ENCODE assay signal across 8 cellular contexts in genomic region chr15:82108489-82109078, GRCh38.
DNase-seq lines count a peak whose midpoint lies in the region; FAIRE-seq and TF ChIP-seq lines count a peak whose summit lies in the region.

No MANE protein-coding gene starts in this region.

- DNase-seq in HFF-Myc (ENCODE audit: extremely low read depth, low read depth) (no peak), NCI-H128 (lab: John Stamatoyannopoulos, UW; ENCODE audit: unreplicated experiment) (peak; percentile 32), bronchial epithelial cell (ENCODE audit: low read depth) (peak; percentile 35), lower leg skin (ENCODE audit: low spot score in 2 of 2) (peak; percentile 30 to 92), NCI-H774 (lab: John Stamatoyannopoulos, UW) (no peak)
- peak; percentile 30 for DNase-seq in activated CD4-positive, CD25-positive, alpha-beta regulatory T cell treated with anti-CD3 and anti-CD28 coated beads, Interleukin-2, amount 50 U/mL, for 16 hours (ENCODE audit: low read depth, low spot score)
- peak; percentile 13 to 40 for DNase-seq in stimulated activated CD8-positive, alpha-beta memory T cell treated with anti-CD3 and anti-CD28 coated beads, Interleukin-4, amount 100 ng/mL, for 1 hour (ENCODE audit: low read depth in 2 of 2, low spot score in 1 of 2)

- WGBS in lower leg skin, 2 donors, result 55 to 66% methylated on average over 9 of the region's 9 CpGs

- intact Hi-C loops in lower leg skin (cut with DNase I; ENCODE audit: low total_unique reads), result no loop called here

- H3K4me3 ChIP-seq in HFF-Myc (replicated peaks; ENCODE audit: low read depth, low read length) (no peak overlapping the region), bronchial epithelial cell (ENCODE audit: low read depth, low read length) (no peak overlapping the region), lower leg skin (ENCODE audit: low read depth, poor library complexity, severe bottlenecking) (no peak overlapping the region)

- H3K36me3 ChIP-seq in bronchial epithelial cell (ENCODE audit: control insufficient read depth, insufficient read depth, low read length), result no peaks in the 10 kb centered on the region

- H3K27me3 ChIP-seq in bronchial epithelial cell (ENCODE audit: control insufficient read depth, insufficient read depth, low read length), result no peaks in the 10 kb centered on the region

- FAIRE-seq in bronchial epithelial cell (lab: Jason Lieb, UNC), result peak; percentile 23

- TF ChIP-seq POLR2A in lower leg skin (IDR thresholded peaks at IDR 0.05), result no peak

- TF ChIP-seq CTCF in GM12872 (IDR thresholded peaks at IDR 0.05; ENCODE audit: insufficient read depth, low read depth, low read length) (peak; percentile 83), HFF-Myc (IDR thresholded peaks at IDR 0.05; ENCODE audit: low read depth, low read length, missing control alignments) (peak; percentile 86), bronchial epithelial cell (IDR thresholded peaks at IDR 0.05; ENCODE audit: insufficient read depth, low read length, severe bottlenecking) (peak; percentile 88), lower leg skin (IDR thresholded peaks at IDR 0.05) (peak in 1 of 3 donors; percentile 14)

Comparison
In these comparisons a context has a peak if more than half of its experiments do, and no peak if none do; other contexts are left out.
1. DNase-seq: peak in NCI-H128 (single experiment), activated CD4-positive, CD25-positive, alpha-beta regulatory T cell treated with anti-CD3 and anti-CD28 coated beads, Interleukin-2, amount 50 U/mL, for 16 hours (single experiment), bronchial epithelial cell (single experiment), lower leg skin (2 of 2) and stimulated activated CD8-positive, alpha-beta memory T cell treated with anti-CD3 and anti-CD28 coated beads, Interleukin-4, amount 100 ng/mL, for 1 hour (2 of 2); none in HFF-Myc (single experiment) and NCI-H774 (single experiment).